In the genomic region with DNA sequence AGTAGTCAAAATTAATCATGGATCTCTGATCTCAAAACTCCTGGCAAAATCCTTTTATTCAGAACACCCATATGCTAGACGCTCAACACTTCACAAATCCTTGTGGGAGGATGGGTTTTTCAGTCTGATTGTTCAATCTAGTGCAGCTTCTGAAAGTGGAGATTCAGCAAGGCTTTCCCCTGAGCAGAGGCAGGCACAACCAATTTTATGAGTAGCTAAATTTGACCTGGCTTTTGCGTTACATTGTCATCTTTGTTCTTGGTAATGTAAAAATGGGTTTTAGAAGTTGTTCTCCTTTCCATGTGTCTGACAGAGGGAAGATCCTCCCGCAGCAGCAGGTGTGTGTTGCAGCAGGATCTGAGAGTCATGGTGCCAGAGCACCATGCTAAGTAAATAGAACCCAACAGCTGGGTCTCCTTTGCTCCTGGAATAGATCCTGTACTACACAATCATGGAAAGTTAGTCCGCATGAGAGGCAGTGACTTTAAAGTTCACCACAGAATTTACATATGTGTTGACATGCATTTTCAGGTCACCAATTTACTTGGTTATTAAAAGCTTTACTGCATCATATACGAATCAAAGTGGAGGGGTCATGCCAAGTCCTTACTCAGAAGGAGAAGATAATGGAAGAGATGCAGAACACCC, we compare ENCODE assay signal across 17 cellular contexts.
DNase-seq lines count a peak whose midpoint lies in the region; ATAC-seq and TF ChIP-seq lines count a peak whose summit lies in the region.
"Had no signal": no experiment of that assay in that cellular context is flagged by ENCODE, and none has a peak within 500 bp of the region (broad histone marks: within the 10 kb centered on the region; RNA-seq: fewer than 3 reads in every experiment).

No MANE protein-coding gene starts in this region.

- 51% methylated on average over 5 of the region's 5 CpGs for WGBS in right lobe of liver (ENCODE audit: insufficient coverage, low coverage, low lambda C conversion rate, missing lambda C conversion rate)

- ATAC-seq in right lobe of liver = no peak
- ATAC-seq: left lung; stimulated activated naive CD8-positive, alpha-beta T cell treated with anti-CD3 and anti-CD28 coated beads, Interleukin-15, amount 100 ng/mL, for 72 hours had no signal

- intact Hi-C loops in ascending aorta (cut with DNase I) = loop anchor here (5.0 kb wide), 2 partner anchors 121 to 221 kb away; no protein-coding TSS in a partner anchor
- intact Hi-C loops in right lobe of liver (cut with DNase I) = no loop called here

- no peak for TF ChIP-seq CTCF in ascending aorta (IDR thresholded peaks at IDR 0.05)
- no peak for TF ChIP-seq CTCF in right lobe of liver (IDR thresholded peaks at IDR 0.05)

- H3K9me3 ChIP-seq in ascending aorta (no peaks in the 10 kb centered on the region), right lobe of liver (no peaks in the 10 kb centered on the region)
- H3K9me3 ChIP-seq: colonic mucosa, left lung had no signal

- no peak overlapping the region for H3K4me3 ChIP-seq in ascending aorta
- no peak overlapping the region for H3K4me3 ChIP-seq in right lobe of liver
- H3K4me3 ChIP-seq: colonic mucosa, left lung had no signal

- H3K4me1 ChIP-seq in ascending aorta (peaks cover 4 to 21% of the 10 kb centered on the region in 2 donors), right lobe of liver (no peaks in the 10 kb centered on the region)
- H3K4me1 ChIP-seq: colonic mucosa, left lung had no signal

- H3K27ac ChIP-seq in ascending aorta (peak overlapping the region; percentile 31 to 58), right lobe of liver (no peak overlapping the region)
- H3K27ac ChIP-seq: colonic mucosa, HL-60, left lung had no signal

- DNase-seq in NCI-H1105 treated with DMSO at 0.1 percent for 48 hours (lab: John Stamatoyannopoulos, UW) = peak; percentile 53
- DNase-seq in NCI-H1105 (lab: John Stamatoyannopoulos, UW) = no peak
- DNase-seq in NCI-H2029 (lab: John Stamatoyannopoulos, UW) = peak; percentile 20
- DNase-seq in ascending aorta (ENCODE audit: low spot score in 2 of 2) = no peak
- no peak for DNase-seq in kidney tubule cell (ENCODE audit: low spot score)
- no peak for DNase-seq in right lobe of liver
- DNase-seq in stimulated activated CD4-positive, alpha-beta T cell treated with anti-CD3 and anti-CD28 coated beads, Interleukin-4, amount 100 ng/mL, for 24 hours = no peak
- DNase-seq in SKM-1 (lab: John Stamatoyannopoulos, UW; ENCODE audit: unreplicated experiment) = no peak
- DNase-seq: activated CD4-positive, alpha-beta memory T cell treated with anti-CD3 and anti-CD28 coated beads for 36 hours; amniotic stem cell; CD4-positive, CD25-positive, alpha-beta regulatory T cell; colonic mucosa; H7; left lung; NCI-H226; stimulated activated naive CD8-positive, alpha-beta T cell treated with anti-CD3 and anti-CD28 coated beads, Interleukin-15, amount 100 ng/mL, for 72 hours had no signal

- H3K36me3 ChIP-seq in ascending aorta (no peaks in the 10 kb centered on the region), right lobe of liver (no peaks in the 10 kb centered on the region)
- H3K36me3 ChIP-seq: colonic mucosa, left lung had no signal

- H3K27me3 ChIP-seq in ascending aorta (no peaks in the 10 kb centered on the region), right lobe of liver (no peaks in the 10 kb centered on the region)
- H3K27me3 ChIP-seq: colonic mucosa, left lung had no signal

- no peak for TF ChIP-seq POLR2A in right lobe of liver (IDR thresholded peaks at IDR 0.05)

Comparison
In these comparisons a context has a peak if more than half of its experiments do, and no peak if none do; other contexts are left out.
1. DNase-seq: peak in NCI-H1105 treated with DMSO at 0.1 percent for 48 hours (single experiment) and NCI-H2029 (single experiment); none in NCI-H1105 (single experiment), ascending aorta (0 of 2), kidney tubule cell (single experiment), right lobe of liver (0 of 3), stimulated activated CD4-positive, alpha-beta T cell treated with anti-CD3 and anti-CD28 coated beads, Interleukin-4, amount 100 ng/mL, for 24 hours (single experiment) and SKM-1 (single experiment).
2. H3K27ac ChIP-seq: peak in ascending aorta (2 of 2); none in right lobe of liver (0 of 3).